In genomic region chr16:88706288-88706964, GRCh38 we compare ENCODE assay signal across 8 cellular contexts. TPM values are rescaled to one million over a fixed set of nuclear protein-coding genes. Genes with fewer than 3 reads are reported as not detected.
DNase-seq lines count a peak whose midpoint lies in the region; ATAC-seq and TF ChIP-seq lines count a peak whose summit lies in the region.

TSS of gene CTU2 (plus strand) at chr16:88706503. CDS start at chr16:88706531, 28 bp downstream.
TSS of gene RNF166 (minus strand) at chr16:88706408. CDS start at chr16:88706325, 83 bp downstream.

- no peak within 1 kb of the TSS; the same call in 1 of the 2 replicates for H2AFZ ChIP-seq in Karpas-422 (ENCODE audit: low read length)

- intact Hi-C loops in activated naive CD4-positive, alpha-beta T cell treated with anti-CD3 and anti-CD28 coated beads for 36 hours (cut with micrococcal nuclease): loop anchor here (1.0 to 10.0 kb wide), 5 partner anchors 43 to 388 kb away; partner anchors contain the start of genes ACSF3, CYBA, MVD and TRAPPC2L

- WGBS in gastroesophageal sphincter (ENCODE audit: low coverage in 1 of 2), 2 donors: no CpG with 5 or more reads among the region's 76 CpGs

- CTCF ChIA-PET in activated naive CD4-positive, alpha-beta T cell treated with anti-CD3 and anti-CD28 coated beads for 36 hours (lab: Charles Lee): interaction anchor here (0.7 to 1.2 kb wide), 3 partner anchors 12 to 104 kb away, joined by 3 read pairs; no protein-coding TSS in a partner anchor

- peaks cover 59% of the 10 kb centered on the region for H3K4me1 ChIP-seq in DOHH2 (ENCODE audit: control insufficient read depth, low read length)
- peaks cover 37% of the 10 kb centered on the region for H3K4me1 ChIP-seq in Karpas-422 (ENCODE audit: low read length)
- H3K4me1 ChIP-seq in gastroesophageal sphincter: peaks cover 0 to 66% (median 23%) of the 10 kb centered on the region in 3 donors
- H3K4me1 ChIP-seq in neutrophil (ENCODE audit: control insufficient read depth in 1 of 2, insufficient read depth in 1 of 2, low read depth in 1 of 2, low read length in 1 of 2): peaks cover 49 to 51% of the 10 kb centered on the region in 2 experiments

- H3F3A ChIP-seq in DOHH2 (ENCODE audit: control insufficient read depth, insufficient read depth): peaks cover 15% of the 10 kb centered on the region

- peak; percentile 8 for TF ChIP-seq CTCF in DOHH2 (IDR thresholded peaks at IDR 0.05; ENCODE audit: low read depth, low read length, poor library complexity, severe bottlenecking)
- peak in 1 of 4 experiments; percentile 9 for TF ChIP-seq CTCF in gastroesophageal sphincter (IDR thresholded peaks at IDR 0.05)
- peak; percentile 38 for TF ChIP-seq CTCF in neutrophil (IDR thresholded peaks at IDR 0.05)

- H3K27ac ChIP-seq in DOHH2 (ENCODE audit: low read depth, low read length) (peak within 1 kb of the TSS; percentile 27), Karpas-422 (ENCODE audit: low read length) (no peak within 1 kb of the TSS), SK-N-MC (no peak within 1 kb of the TSS), gastroesophageal sphincter (peak within 1 kb of the TSS; percentile 66 to 93 (median 90)), neutrophil (peak within 1 kb of the TSS; percentile 100), substantia nigra (ENCODE audit: low read depth, low read length, poor library complexity, severe bottlenecking) (peak within 1 kb of the TSS; percentile 1)

- peak; percentile 49 for ATAC-seq in GM21737 (IDR thresholded peaks at IDR 0.05; ENCODE audit: unreplicated experiment)
- ATAC-seq in gastroesophageal sphincter: peak; percentile 92

- H3K4me1 Mint-ChIP-seq in activated naive CD4-positive, alpha-beta T cell treated with anti-CD3 and anti-CD28 coated beads for 36 hours (ENCODE audit: low read depth): peaks cover 60% of the 10 kb centered on the region

- H3K27me3 Mint-ChIP-seq in activated naive CD4-positive, alpha-beta T cell treated with anti-CD3 and anti-CD28 coated beads for 36 hours (ENCODE audit: low read depth): no peaks in the 10 kb centered on the region

- H3K4me3 Mint-ChIP-seq in activated naive CD4-positive, alpha-beta T cell treated with anti-CD3 and anti-CD28 coated beads for 36 hours: peak within 1 kb of the TSS; percentile 84

- H3K4me2 ChIP-seq in DOHH2 (ENCODE audit: low read length): peak within 1 kb of the TSS; percentile 83
- peak within 1 kb of the TSS; percentile 98 for H3K4me2 ChIP-seq in Karpas-422 (ENCODE audit: low read depth, low read length, poor library complexity, severe bottlenecking)

- no peaks in the 10 kb centered on the region for H3K9me2 ChIP-seq in DOHH2 (replicated peaks; ENCODE audit: control insufficient read depth, low read length)
- H3K9me2 ChIP-seq in Karpas-422 (replicated peaks; ENCODE audit: insufficient read depth, low read length): no peaks in the 10 kb centered on the region

- TF ChIP-seq POLR2A in gastroesophageal sphincter (IDR thresholded peaks at IDR 0.05): peak; percentile 93

- H3K4me3 ChIP-seq in DOHH2 (ENCODE audit: low read length): peak within 1 kb of the TSS; percentile 81
- peak within 1 kb of the TSS; percentile 84 for H3K4me3 ChIP-seq in Karpas-422 (ENCODE audit: low read length)
- peak within 1 kb of the TSS; percentile 85 for H3K4me3 ChIP-seq in SK-N-MC
- H3K4me3 ChIP-seq in gastroesophageal sphincter: peak within 1 kb of the TSS; percentile 71 to 99
- peak within 1 kb of the TSS; percentile 91 to 99 for H3K4me3 ChIP-seq in neutrophil (ENCODE audit: low read depth in 1 of 2, low read length in 1 of 2)

- H4K20me1 ChIP-seq in DOHH2 (ENCODE audit: control insufficient read depth, insufficient read depth, low read depth, low read length): peaks cover 12% of the 10 kb centered on the region; the same call in 1 of the 2 replicates
- peaks cover 21% of the 10 kb centered on the region; the same call in 1 of the 2 replicates for H4K20me1 ChIP-seq in Karpas-422 (ENCODE audit: insufficient read depth, low read depth, low read length)

- H3K9ac ChIP-seq in Karpas-422 (ENCODE audit: low read length) (peak within 1 kb of the TSS; percentile 83), SK-N-MC (ENCODE audit: insufficient read length) (peak within 1 kb of the TSS; percentile 69)

- H3K9me3 Mint-ChIP-seq in activated naive CD4-positive, alpha-beta T cell treated with anti-CD3 and anti-CD28 coated beads for 36 hours: no peaks in the 10 kb centered on the region

- DNase-seq in Karpas-422 (peak; percentile 96), SK-N-MC (ENCODE audit: low read depth, low spot score) (no peak), substantia nigra (lab: John Stamatoyannopoulos, UW) (peak; percentile 23 to 94 (median 77))
- peak; percentile 92 for DNase-seq in activated naive CD4-positive, alpha-beta T cell treated with anti-CD3 and anti-CD28 coated beads for 36 hours

- H3K27ac Mint-ChIP-seq in activated naive CD4-positive, alpha-beta T cell treated with anti-CD3 and anti-CD28 coated beads for 36 hours: peak within 1 kb of the TSS; percentile 77

- H3K27me3 ChIP-seq in DOHH2 (ENCODE audit: control insufficient read depth, low read length): no peaks in the 10 kb centered on the region
- H3K27me3 ChIP-seq in Karpas-422 (ENCODE audit: low read length): no peaks in the 10 kb centered on the region
- no peaks in the 10 kb centered on the region for H3K27me3 ChIP-seq in gastroesophageal sphincter
- H3K27me3 ChIP-seq in neutrophil: no peaks in the 10 kb centered on the region

- H3K36me3 ChIP-seq in DOHH2 (ENCODE audit: control insufficient read depth, low read length) (peaks cover 23% of the 10 kb centered on the region), Karpas-422 (ENCODE audit: insufficient read depth, low read length) (no peaks in the 10 kb centered on the region), SK-N-MC (ENCODE audit: insufficient read depth, low read length) (no peaks in the 10 kb centered on the region), gastroesophageal sphincter (peaks cover 0 to 30% of the 10 kb centered on the region in 2 donors), neutrophil (peaks cover 7% of the 10 kb centered on the region)

- H3K9me3 ChIP-seq in DOHH2 (ENCODE audit: control insufficient read depth, insufficient read depth, low read length): no peaks in the 10 kb centered on the region
- no peaks in the 10 kb centered on the region for H3K9me3 ChIP-seq in Karpas-422 (ENCODE audit: low read length)
- no peaks in the 10 kb centered on the region for H3K9me3 ChIP-seq in SK-N-MC (ENCODE audit: low read depth, low read length)
- H3K9me3 ChIP-seq in gastroesophageal sphincter: no peaks in the 10 kb centered on the region
- H3K9me3 ChIP-seq in neutrophil: no peaks in the 10 kb centered on the region

- H3K79me2 ChIP-seq in DOHH2 (ENCODE audit: control insufficient read depth, low read length) (peaks cover 91% of the 10 kb centered on the region), Karpas-422 (ENCODE audit: low read length) (peaks cover 27% of the 10 kb centered on the region)

- H3K36me3 Mint-ChIP-seq in activated naive CD4-positive, alpha-beta T cell treated with anti-CD3 and anti-CD28 coated beads for 36 hours (ENCODE audit: low read depth): peaks cover 12% of the 10 kb centered on the region

- no peak for TF ChIP-seq EP300 in gastroesophageal sphincter (IDR thresholded peaks at IDR 0.05)

RNA-seq across cellular contexts. Expression of gene CTU2, which starts in this region (rescaled TPM):
- total RNA-seq in Karpas-422 (2014; rRNA removed; shearing (Covaris generic); ENCODE audit: low replicate concordance): 11.3 and 23.8 TPM in 2 replicates
- 10 to 100 TPM; 46.1 to 48.1 TPM for total RNA-seq in activated naive CD4-positive, alpha-beta T cell treated with anti-CD3 and anti-CD28 coated beads for 36 hours
- 10 to 100 TPM in 2 of 4 donors, 1 to 10 TPM in 2; 6.0 to 19.9 (median 10.7) TPM for total RNA-seq in gastroesophageal sphincter

RNA-seq across cellular contexts. Expression of gene RNF166, which starts in this region (rescaled TPM):
- 16.9 and 27.1 TPM in 2 replicates for total RNA-seq in Karpas-422 (2014; rRNA removed; shearing (Covaris generic); ENCODE audit: low replicate concordance)
- total RNA-seq in activated naive CD4-positive, alpha-beta T cell treated with anti-CD3 and anti-CD28 coated beads for 36 hours: 10 to 100 TPM; 33.6 to 35.3 TPM
- 10 to 100 TPM; 19.5 to 27.8 (median 22.3) TPM for total RNA-seq in gastroesophageal sphincter

Comparison
In these comparisons a context has a peak if more than half of its experiments do, and no peak if none do; other contexts are left out.
1. H3K27ac ChIP-seq: peak in DOHH2 (single experiment), gastroesophageal sphincter (4 of 4), neutrophil (single experiment) and substantia nigra (single experiment); none in Karpas-422 (single experiment) and SK-N-MC (single experiment).
2. Peak in every context shown above with its lines, with median percentiles within 50 percentile points of each other: H3K4me3 ChIP-seq.